ENCODE assay signal across 2 cellular contexts in the genomic region with DNA sequence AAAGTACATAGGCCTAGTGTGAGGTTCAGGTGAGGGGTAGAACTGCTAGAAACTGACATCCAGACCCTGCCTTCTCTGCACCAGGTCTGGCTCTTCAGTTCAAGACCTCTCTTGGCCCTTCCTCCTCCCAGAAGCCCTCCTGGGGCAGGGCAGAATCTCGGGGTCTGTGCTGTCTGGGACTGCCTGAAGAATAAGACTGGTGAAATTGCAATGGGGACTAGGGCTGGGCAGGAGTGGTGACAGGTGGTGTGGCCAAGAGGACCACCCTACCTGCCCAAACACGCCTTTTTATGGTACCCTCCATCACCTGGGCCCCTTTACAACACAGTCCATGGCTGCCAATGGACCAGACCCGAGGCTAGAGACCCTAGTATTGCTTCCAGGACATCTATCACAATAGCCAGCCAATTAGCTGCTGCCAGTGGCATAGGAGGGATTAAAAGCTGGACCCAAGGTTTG.
TF ChIP-seq lines count a peak whose summit lies in the region.

No MANE protein-coding gene starts in this region.

TF ChIP-seq in GM23338, 12 proteins besides CTCF, POLR2A, EP300 and RAD21:
- peak; percentile 17; the same call in 1 of the 2 replicates for TF ChIP-seq POLR2AphosphoS5 (IDR thresholded peaks at IDR 0.05; ENCODE audit: low read depth)
- TF ChIP-seq CREB1 (CRISPR knock-in tag; IDR thresholded peaks at IDR 0.05; ENCODE audit: low read depth), result no peak
- no peak for TF ChIP-seq ZNF114 (CRISPR knock-in tag; IDR thresholded peaks at IDR 0.05)
- TF ChIP-seq STAT1 (IDR thresholded peaks at IDR 0.05; ENCODE audit: unreplicated experiment), result no peak

TF ChIP-seq in K562, 482 proteins besides CTCF, POLR2A, EP300 and RAD21:
- TF ChIP-seq SUPT5H (IDR thresholded peaks at IDR 0.05) (0 out of 2 replicates have a peak, but pooled peaks have one; percentile 26), POLR2AphosphoS2 (IDR thresholded peaks at IDR 0.05; ENCODE audit: low read length) (0 out of 2 replicates have a peak, but pooled peaks have one; percentile 28), TSC22D4 (tag; IDR thresholded peaks at IDR 0.05) (no peak)
TF ChIP-seq in K562: peak in this region for 2.
